ENCODE assay signal across 9 cellular contexts in genomic region chr18:13216732-13217465, GRCh38. TPM values are rescaled to one million over a fixed set of nuclear protein-coding genes. Genes with fewer than 3 reads are reported as not detected.
DNase-seq lines count a peak whose midpoint lies in the region; ATAC-seq, FAIRE-seq and TF ChIP-seq lines count a peak whose summit lies in the region.
"Had no signal": no experiment of that assay in that cellular context is flagged by ENCODE, and none has a peak within 500 bp of the region (broad histone marks: within the 10 kb centered on the region; RNA-seq: fewer than 3 reads in every experiment).

No MANE protein-coding gene starts in this region.

- no peaks in the 10 kb centered on the region for H3K9me3 ChIP-seq in aorta (ENCODE audit: control insufficient read depth, low read length)

- no peaks in the 10 kb centered on the region for H3K36me3 ChIP-seq in aorta (ENCODE audit: control insufficient read depth in 1 of 2, insufficient read depth in 2 of 2, low read length in 1 of 2)

- H3K27me3 ChIP-seq in aorta (ENCODE audit: control insufficient read depth in 1 of 2, insufficient read depth in 2 of 2, low read length in 1 of 2), result no peaks in the 10 kb centered on the region

- no peaks in the 10 kb centered on the region for H3K36me3 Mint-ChIP-seq in osteocyte (ENCODE audit: unreplicated experiment)

- WGBS in aorta, 2 donors, result 2 to 3% methylated on average over 59 of the region's 59 CpGs

- H3K27me3 Mint-ChIP-seq in osteocyte (ENCODE audit: unreplicated experiment), result peaks cover 65% of the 10 kb centered on the region

- H3K4me3 ChIP-seq in NB4 (ENCODE audit: low read depth, low read length) (no peak overlapping the region), aorta (ENCODE audit: low read length in 2 of 2) (peak overlapping the region; percentile 50 to 82)

- peaks cover 35% of the 10 kb centered on the region for H3K4me1 Mint-ChIP-seq in osteocyte (ENCODE audit: unreplicated experiment)

- H3K27ac ChIP-seq in aorta (ENCODE audit: low read depth in 1 of 2, low read length in 2 of 2), result peak overlapping the region in 1 of 2 donors; percentile 76
- H3K27ac ChIP-seq: C4-2B had no signal

- no peaks in the 10 kb centered on the region for H3K9me3 Mint-ChIP-seq in osteocyte (ENCODE audit: unreplicated experiment)

- peaks cover 0 to 3% of the 10 kb centered on the region in 2 donors for H3K4me1 ChIP-seq in aorta (ENCODE audit: control insufficient read depth in 1 of 2, insufficient read depth in 2 of 2, low read length in 2 of 2)

- TF ChIP-seq CTCF in NB4 (IDR thresholded peaks at IDR 0.05; ENCODE audit: low read depth, low read length) (no peak), osteocyte (IDR thresholded peaks at IDR 0.05) (peak; percentile 43)

- DNase-seq in NCI-H2171 (lab: John Stamatoyannopoulos, UW) (peak; percentile 9), NCI-H2171 treated with DMSO at 0.1 percent for 48 hours (lab: John Stamatoyannopoulos, UW) (no peak), NB4 (ENCODE audit: low read depth) (peak; percentile 21), activated T-cell treated with anti-CD3 and anti-CD28 coated beads for 24 hours (ENCODE audit: low read depth) (peak; percentile 35), frontal cortex (ENCODE audit: low spot score in 2 of 2) (peak; percentile 71 to 78), osteocyte (ENCODE audit: extremely low spot score, unreplicated experiment) (no peak), aorta (peak; percentile 73 to 87), HTR-8/SVneo (ENCODE audit: insufficient read length, low spot score) (no peak)

- peak overlapping the region; percentile 69 for H3K4me3 Mint-ChIP-seq in osteocyte (ENCODE audit: unreplicated experiment)

- FAIRE-seq in frontal cortex (lab: Jason Lieb, UNC), result no peak
- no peak for FAIRE-seq in HTR-8/SVneo (lab: Jason Lieb, UNC)

- ATAC-seq in aorta (ENCODE audit: low FRiP score), result peak; percentile 76

- intact Hi-C loops in aorta (cut with DNase I), result loop anchor here (1.0 to 5.0 kb wide), 7 partner anchors 164 to 510 kb away; partner anchors contain the start of genes FAM210A (in 1 of the 2) and RNMT (in 1 of the 2)

- no peak overlapping the region for H3K27ac Mint-ChIP-seq in osteocyte (ENCODE audit: unreplicated experiment)

- no peak for TF ChIP-seq POLR2A in NB4 (IDR thresholded peaks at IDR 0.05; ENCODE audit: extremely low read depth, insufficient read length)

RNA-seq across cellular contexts. Expression of gene LDLRAD4, which starts 1.7 kb away (rescaled TPM):
- total RNA-seq in frontal cortex (60.7 TPM), osteocyte (18.7 and 20.4 TPM in 2 replicates), aorta (100 to 1,000 TPM in 1 of 2 donors, 10 to 100 TPM in 1; 61.9 to 112 TPM)
- polyA plus RNA-seq in aorta, result 10 to 100 TPM in 1 of 2 donors, 1 to 10 TPM in 1; 7.0 to 11.8 TPM

Comparison
In these comparisons a context has a peak if more than half of its experiments do, and no peak if none do; other contexts are left out.
1. DNase-seq: peak in NCI-H2171 (single experiment), NB4 (single experiment), activated T-cell treated with anti-CD3 and anti-CD28 coated beads for 24 hours (single experiment), frontal cortex (2 of 2) and aorta (2 of 2); none in NCI-H2171 treated with DMSO at 0.1 percent for 48 hours (single experiment), osteocyte (single experiment) and HTR-8/SVneo (single experiment).